In the genomic region with DNA sequence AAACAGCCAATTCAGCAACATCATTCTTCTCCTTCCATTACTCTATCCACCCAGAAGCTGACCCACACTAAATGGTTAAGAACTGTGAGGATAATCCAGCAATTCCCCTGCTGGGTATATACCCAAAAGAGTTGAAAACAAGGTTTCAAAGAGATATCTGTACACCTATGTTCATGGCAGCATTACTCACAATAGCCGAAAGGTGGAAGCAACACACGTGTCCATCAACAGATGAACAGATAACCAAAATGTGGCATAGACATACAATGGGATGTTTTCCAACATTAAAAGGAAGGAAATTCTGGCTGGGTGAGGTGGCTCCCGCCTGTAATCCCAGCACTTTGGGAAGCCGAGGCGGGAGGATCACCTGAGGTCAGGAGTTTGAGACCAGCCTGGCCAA, we compare ENCODE assay signal across 16 cellular contexts. TPM values are rescaled to one million over a fixed set of nuclear protein-coding genes. Genes with fewer than 3 reads are reported as not detected.
A peak's percentile ranks its signal among the peaks of the same experiment; 100 is the strongest.
DNase-seq lines count a peak whose midpoint lies in the region; ATAC-seq and TF ChIP-seq lines count a peak whose summit lies in the region.
"Had no signal": no experiment of that assay in that cellular context is flagged by ENCODE, and none has a peak within 500 bp of the region (broad histone marks: within the 10 kb centered on the region; RNA-seq: fewer than 3 reads in every experiment).

No MANE protein-coding gene starts in this region.

- H3K27ac Mint-ChIP-seq in MCF 10A (ENCODE audit: low read depth, unreplicated experiment): no peak overlapping the region
- H3K27ac Mint-ChIP-seq: B cell; CD8-positive, alpha-beta T cell; GM23338 had no signal

- no peaks in the 10 kb centered on the region for H3K36me3 Mint-ChIP-seq in MCF 10A (ENCODE audit: insufficient read depth, unreplicated experiment)

- no peaks in the 10 kb centered on the region for H3K36me3 ChIP-seq in breast epithelium
- H3K36me3 ChIP-seq in heart left ventricle: peaks cover 0 to 27% (median 9%) of the 10 kb centered on the region in 9 donors

- no peaks in the 10 kb centered on the region for H3K9me3 ChIP-seq in breast epithelium
- no peaks in the 10 kb centered on the region for H3K9me3 ChIP-seq in heart left ventricle

- 86 to 90% (median 87%) methylated on average over 5 of the region's 5 CpGs for WGBS in heart left ventricle, 4 donors

- POLR2A ChIA-PET in MCF 10A (lab: Yijun Ruan, JAX): interaction anchor here (0.8 kb wide), 1 partner anchor 21 kb away, joined by 3 read pairs; no protein-coding TSS in a partner anchor

- intact Hi-C loops in MCF 10A (cut with micrococcal nuclease) (loop anchor here (2.0 kb wide), 1 partner anchor 78 kb away; a partner anchor contains a TSS), breast epithelium (cut with DNase I; ENCODE audit: low total_unique reads) (no loop called here), heart left ventricle (cut with DNase I) (no loop called here)

- no TSS peak for BruUV-seq in MCF 10A (replicated peaks; lab: Mats Ljungman, UMichigan)

- H3K4me1 Mint-ChIP-seq in MCF 10A (ENCODE audit: insufficient read depth, unreplicated experiment): no peaks in the 10 kb centered on the region

- CTCF ChIA-PET in MCF 10A (lab: Yijun Ruan, JAX): interaction anchor here (0.6 kb wide), 1 partner anchor 38 kb away, joined by 3 read pairs; no protein-coding TSS in a partner anchor

- no peak overlapping the region for H3K27ac ChIP-seq in breast epithelium
- no peak overlapping the region for H3K27ac ChIP-seq in heart left ventricle

- H3K4me1 ChIP-seq in breast epithelium (no peaks in the 10 kb centered on the region), heart left ventricle (peaks cover 0 to under 1% (median 0%) of the 10 kb centered on the region in 12 donors)

- no peaks in the 10 kb centered on the region for H3K9me3 Mint-ChIP-seq in MCF 10A (ENCODE audit: unreplicated experiment)
- H3K9me3 Mint-ChIP-seq: CD8-positive, alpha-beta T cell; GM23338 had no signal

- TF ChIP-seq POLR2A in breast epithelium (IDR thresholded peaks at IDR 0.05): no peak
- TF ChIP-seq POLR2A in heart left ventricle (IDR thresholded peaks at IDR 0.05): no peak

- no peak overlapping the region for H3K4me3 ChIP-seq in breast epithelium
- no peak overlapping the region for H3K4me3 ChIP-seq in LNCaP clone FGC (ENCODE audit: low read depth, low read length)
- no peak overlapping the region for H3K4me3 ChIP-seq in heart left ventricle
- H3K4me3 ChIP-seq: GM12878, GM23338 had no signal

- H3K27me3 Mint-ChIP-seq in MCF 10A (ENCODE audit: insufficient read depth, unreplicated experiment): no peaks in the 10 kb centered on the region
- H3K27me3 Mint-ChIP-seq: B cell had no signal

- no peak for ATAC-seq in GM19452 (IDR thresholded peaks at IDR 0.05; ENCODE audit: unreplicated experiment)
- no peak for ATAC-seq in heart left ventricle
- ATAC-seq: CD8-positive, alpha-beta T cell; GM12878; GM23338 had no signal

- peak; percentile 11 for TF ChIP-seq CTCF in MCF 10A (IDR thresholded peaks at IDR 0.05; ENCODE audit: unreplicated experiment)
- TF ChIP-seq CTCF in breast epithelium (IDR thresholded peaks at IDR 0.05): no peak
- TF ChIP-seq CTCF in LNCaP clone FGC (IDR thresholded peaks at IDR 0.05; ENCODE audit: control insufficient read depth, extremely low read depth, insufficient read depth): peak; percentile 36
- no peak for TF ChIP-seq CTCF in heart left ventricle (IDR thresholded peaks at IDR 0.05)

- H3K4me3 Mint-ChIP-seq in MCF 10A (ENCODE audit: unreplicated experiment): no peak overlapping the region
- H3K4me3 Mint-ChIP-seq: B cell; CD8-positive, alpha-beta T cell; GM23338 had no signal

- no peaks in the 10 kb centered on the region for H3K27me3 ChIP-seq in breast epithelium
- no peaks in the 10 kb centered on the region for H3K27me3 ChIP-seq in heart left ventricle

- DNase-seq in MCF 10A (ENCODE audit: unreplicated experiment) (no peak), breast epithelium (ENCODE audit: low spot score in 2 of 2) (no peak), LNCaP clone FGC (ENCODE audit: low read depth) (peak; percentile 42), dermis blood vessel endothelial cell (peak; percentile 39), heart left ventricle (no peak), HUDEP-2 (lab: John Stamatoyannopoulos, UW; ENCODE audit: unreplicated experiment in 76 of 76) (no peak)
- DNase-seq: ACHN; C1 segment of cervical spinal cord; CD8-positive, alpha-beta T cell; COR-L47; DMS79; H7 had no signal

RNA-seq across cellular contexts. Expression of a gene that starts 19.9 kb away (rescaled TPM):
- total RNA-seq in MCF 10A (2022) (32.8 and 44.2 TPM in 2 replicates), breast epithelium (10 to 100 TPM; 12.3 to 16.5 (median 14.1) TPM), dermis blood vessel endothelial cell (20.8 and 21.0 TPM in 2 replicates), heart left ventricle (10 to 100 TPM in 5 of 9 donors, 1 to 10 TPM in 4; 6.6 to 12.1 (median 11.0) TPM)
- polyA plus RNA-seq in heart left ventricle: 10 to 100 TPM in 1 of 2 donors, 1 to 10 TPM in 1; 5.2 to 14.2 TPM

RNA-seq across cellular contexts. Expression of a gene that starts 20.3 kb away (rescaled TPM):
- 107 and 125 TPM in 2 replicates for total RNA-seq in MCF 10A (2022)
- total RNA-seq in breast epithelium: 10 to 100 TPM; 27.2 to 50.1 (median 41.6) TPM
- total RNA-seq in dermis blood vessel endothelial cell: 25.0 and 25.5 TPM in 2 replicates
- total RNA-seq in heart left ventricle: 10 to 100 TPM; 21.8 to 42.9 (median 29.5) TPM
- 10 to 100 TPM; 36.4 to 48.1 TPM for polyA plus RNA-seq in heart left ventricle

RNA-seq across cellular contexts. Expression of a gene that starts 37.5 kb away (rescaled TPM):
- 32.1 and 41.0 TPM in 2 replicates for total RNA-seq in MCF 10A (2022)
- 10 to 100 TPM; 10.1 to 14.4 (median 13.8) TPM for total RNA-seq in breast epithelium
- 11.1 and 23.5 TPM in 2 replicates for total RNA-seq in dermis blood vessel endothelial cell
- 1 to 10 TPM; 4.7 to 8.6 (median 7.5) TPM for total RNA-seq in heart left ventricle
- polyA plus RNA-seq in heart left ventricle: 1 to 10 TPM; 2.1 to 5.6 TPM

Comparison
In these comparisons a context has a peak if more than half of its experiments do, and no peak if none do; other contexts are left out.
1. CTCF ChIP-seq: peak in MCF 10A (single experiment) and LNCaP clone FGC (single experiment); none in breast epithelium (0 of 3) and heart left ventricle (0 of 12).
2. DNase-seq: peak in LNCaP clone FGC (single experiment) and dermis blood vessel endothelial cell (single experiment); none in MCF 10A (single experiment), breast epithelium (0 of 2), heart left ventricle (0 of 5) and HUDEP-2 (0 of 76).